26 cellular contexts compared by ENCODE assay signal in genomic region chr9:70535546-70536323, GRCh38.
"Had no signal": no experiment of that assay in that cellular context is flagged by ENCODE, and none has a peak within 500 bp of the region (broad histone marks: within the 10 kb centered on the region; RNA-seq: fewer than 3 reads in every experiment).

No MANE protein-coding gene starts in this region.

- H3K27ac ChIP-seq: cardiac muscle cell, hepatocyte, left ventricle myocardium inferior, neutrophil, pancreas, right lobe of liver had no signal

- H3K9me3 ChIP-seq: left ventricle myocardium inferior, neutrophil, pancreas, right lobe of liver, tibial artery had no signal

- H3K36me3 ChIP-seq: cardiac muscle cell, left ventricle myocardium inferior, neutrophil, pancreas, right lobe of liver, tibial artery had no signal

- ATAC-seq: activated CD4-positive, CD25-positive, alpha-beta regulatory T cell treated with anti-CD3 and anti-CD28 coated beads, Interleukin-2, amount 50 U/mL, for 24 hours; activated CD8-positive, alpha-beta memory T cell treated with anti-CD3 and anti-CD28 coated beads, Interleukin-2, amount 10 ng/mL, durations not matched to agents 7 days and 5 days; activated CD8-positive, alpha-beta T cell treated with anti-CD3 and anti-CD28 coated beads for 36 hours; activated naive CD8-positive, alpha-beta T cell treated with anti-CD3 and anti-CD28 coated beads, Interleukin-2, amount 50 U/mL, for 24 hours; natural killer cell; pancreas; right lobe of liver; stimulated activated effector memory CD8-positive, alpha-beta T cell treated with anti-CD3 and anti-CD28 coated beads, Interleukin-12 subunit alpha, Interleukin-12 subunit beta, amount 100 ng/mL, for 72 hours; stimulated activated naive CD8-positive, alpha-beta T cell treated with anti-CD3 and anti-CD28 coated beads, Interleukin-15, amount 100 ng/mL, for 72 hours; T-helper 17 cell had no signal

- H3K4me3 ChIP-seq: cardiac muscle cell, hepatocyte, left ventricle myocardium inferior, pancreas, right lobe of liver, tibial artery had no signal

- H3K27me3 ChIP-seq: cardiac muscle cell, hepatocyte, neutrophil, pancreas, right lobe of liver, tibial artery had no signal

- H3K4me1 ChIP-seq: pancreas, right lobe of liver had no signal

- DNase-seq: activated CD4-positive, alpha-beta T cell treated with anti-CD3 and anti-CD28 coated beads, Interleukin-2, amount 10 ng/mL, durations not matched to agents 7 days and 5 days; activated CD8-positive, alpha-beta memory T cell treated with anti-CD3 and anti-CD28 coated beads, Interleukin-2, amount 10 ng/mL, durations not matched to agents 7 days and 5 days; activated CD8-positive, alpha-beta T cell treated with anti-CD3 and anti-CD28 coated beads for 36 hours; activated effector memory CD4-positive, alpha-beta T cell treated with anti-CD3 and anti-CD28 coated beads, Interleukin-2, amount 50 U/mL, for 16 hours; activated naive CD4-positive, alpha-beta T cell treated with anti-CD3 and anti-CD28 coated beads, Interleukin-2, amount 10 ng/mL, durations not matched to agents 7 days and 5 days; activated naive CD8-positive, alpha-beta T cell treated with anti-CD3 and anti-CD28 coated beads, Interleukin-2, amount 50 U/mL, for 24 hours; activated T-cell treated with anti-CD3 and anti-CD28 coated beads for 4 hours; dermis blood vessel endothelial cell; effector CD8-positive, alpha-beta T cell; glutamatergic neuron; immature natural killer cell; left ventricle myocardium inferior; midbrain; natural killer cell; pancreas; right lobe of liver; small intestine; stimulated activated CD4-positive, alpha-beta T cell treated with anti-CD3 and anti-CD28 coated beads, Interleukin-2, amount 100 ng/mL, for 24 hours; stimulated activated naive CD8-positive, alpha-beta T cell treated with anti-CD3 and anti-CD28 coated beads, Interleukin-15, amount 100 ng/mL, for 72 hours; T-helper 17 cell had no signal
